Comparison of ENCODE assay signal across 11 cellular contexts in genomic region chr2:171957061-171957460, GRCh38. TPM values are rescaled to one million over a fixed set of nuclear protein-coding genes. Genes with fewer than 3 reads are reported as not detected.
DNase-seq lines count a peak whose midpoint lies in the region; TF ChIP-seq lines count a peak whose summit lies in the region.
"Had no signal": no experiment of that assay in that cellular context is flagged by ENCODE, and none has a peak within 500 bp of the region (broad histone marks: within the 10 kb centered on the region; RNA-seq: fewer than 3 reads in every experiment).

No MANE protein-coding gene starts in this region.

- H4K8ac ChIP-seq in neuronal stem cell (ENCODE audit: low read depth, low read length), result no peak overlapping the region

- no peak overlapping the region for H3K4ac ChIP-seq in neuronal stem cell (ENCODE audit: low read length)

- DNase-seq in activated naive CD4-positive, alpha-beta T cell treated with anti-CD3 and anti-CD28 coated beads for 36 hours, result peak; percentile 14
- no peak for DNase-seq in activated naive CD4-positive, alpha-beta T cell treated with Interleukin-2 at 50 U/mL for 16 hours
- DNase-seq in MV-4-11 (lab: John Stamatoyannopoulos, UW), result peak; percentile 70
- no peak for DNase-seq in chondrocyte (ENCODE audit: low spot score)
- no peak for DNase-seq in retinal pigment epithelial cell (ENCODE audit: low read depth)
- DNase-seq in SHP77 treated with DMSO at 0.1 percent for 48 hours (lab: John Stamatoyannopoulos, UW), result no peak
- DNase-seq in neuronal stem cell (ENCODE audit: low spot score), result no peak
- DNase-seq in stimulated activated naive CD4-positive, alpha-beta T cell (lab: John Stamatoyannopoulos, UW), result no peak
- DNase-seq: activated T-cell treated with anti-CD3 and anti-CD28 coated beads, Interleukin-2, amount 50 U/mL, for 48 hours; stimulated activated CD4-positive, alpha-beta T cell treated with anti-CD3 and anti-CD28 coated beads, Interleukin-1b, Interleukin-23, amount 100 ng/mL, for 48 hours had no signal

- H3K4me1 Mint-ChIP-seq in activated naive CD4-positive, alpha-beta T cell treated with anti-CD3 and anti-CD28 coated beads for 36 hours (ENCODE audit: low read depth), result peaks cover 19% of the 10 kb centered on the region
- H3K4me1 Mint-ChIP-seq in chondrocyte (ENCODE audit: low read depth), result peaks cover 27% of the 10 kb centered on the region

- no peak overlapping the region for H2BK15ac ChIP-seq in neuronal stem cell (ENCODE audit: low read length)

- H3K14ac ChIP-seq in neuronal stem cell (ENCODE audit: low read length), result no peak overlapping the region

- no peak overlapping the region for H3K27ac Mint-ChIP-seq in activated naive CD4-positive, alpha-beta T cell treated with anti-CD3 and anti-CD28 coated beads for 36 hours
- no peak overlapping the region for H3K27ac Mint-ChIP-seq in chondrocyte (ENCODE audit: unreplicated experiment)

- intact Hi-C loops in activated naive CD4-positive, alpha-beta T cell treated with anti-CD3 and anti-CD28 coated beads for 36 hours (cut with micrococcal nuclease), result loop anchor here (2.0 kb wide), 1 partner anchor 146 kb away; the partner anchor contains the start of gene DLX2

- no peak overlapping the region for H3K4me3 ChIP-seq in retinal pigment epithelial cell (ENCODE audit: low read length)
- H3K4me3 ChIP-seq in neuronal stem cell (ENCODE audit: low read length in 2 of 2), result no peak overlapping the region
- H3K4me3 ChIP-seq: SK-N-MC had no signal

- H3K18ac ChIP-seq in neuronal stem cell (ENCODE audit: low read length), result no peak overlapping the region

- no peak overlapping the region for H3K4me2 ChIP-seq in neuronal stem cell (ENCODE audit: insufficient read depth, low read length, poor library complexity, severe bottlenecking)

- H3K36me3 Mint-ChIP-seq in activated naive CD4-positive, alpha-beta T cell treated with anti-CD3 and anti-CD28 coated beads for 36 hours (ENCODE audit: low read depth), result peaks cover 24% of the 10 kb centered on the region
- H3K36me3 Mint-ChIP-seq in chondrocyte (ENCODE audit: low read depth), result peaks cover 7% of the 10 kb centered on the region

- no peaks in the 10 kb centered on the region for H3K9me3 ChIP-seq in neuronal stem cell (replicated peaks in 1 of 2; ENCODE audit: control insufficient read depth in 2 of 2, insufficient read depth in 1 of 2, low read depth in 1 of 2, low read length in 2 of 2)

- WGBS in neuronal stem cell (ENCODE audit: extremely low coverage in 2 of 2, insufficient read length in 2 of 2, insufficient replicate concordance in 1 of 2), 2 donors, result no CpG with 5 or more reads among the region's 2 CpGs

- H3K4me1 ChIP-seq in neuronal stem cell (ENCODE audit: control insufficient read depth in 2 of 2, insufficient read depth in 1 of 2, low read depth in 1 of 2, low read length in 2 of 2), result no peaks in the 10 kb centered on the region

- H3K27ac ChIP-seq in neuronal stem cell (replicated peaks; ENCODE audit: low read length), result no peak overlapping the region
- H3K27ac ChIP-seq: SK-N-MC had no signal

- H3K27me3 ChIP-seq in neuronal stem cell (ENCODE audit: control insufficient read depth in 3 of 3, insufficient read depth in 3 of 3, low read depth in 1 of 3, low read length in 3 of 3), result no peaks in the 10 kb centered on the region

- no peak overlapping the region for H3K9ac ChIP-seq in neuronal stem cell (ENCODE audit: low read depth, low read length, poor library complexity)

- H2AFZ ChIP-seq in neuronal stem cell (ENCODE audit: low read length), result no peak overlapping the region

- H2BK12ac ChIP-seq in neuronal stem cell (ENCODE audit: low read length), result no peak overlapping the region

- peaks cover 1% of the 10 kb centered on the region for H3K79me1 ChIP-seq in neuronal stem cell (ENCODE audit: low read depth, low read length)

- no peak overlapping the region for H2AK5ac ChIP-seq in neuronal stem cell (ENCODE audit: low read depth, low read length)

- H3K9me3 Mint-ChIP-seq in activated naive CD4-positive, alpha-beta T cell treated with anti-CD3 and anti-CD28 coated beads for 36 hours, result no peaks in the 10 kb centered on the region
- H3K9me3 Mint-ChIP-seq in chondrocyte (ENCODE audit: low read depth), result no peaks in the 10 kb centered on the region

- H3K36me3 ChIP-seq in neuronal stem cell (replicated peaks in 1 of 2; ENCODE audit: control insufficient read depth in 2 of 2, insufficient read depth in 2 of 2, low read length in 2 of 2), result peaks cover 3 to 53% of the 10 kb centered on the region in 2 donors

- H2BK120ac ChIP-seq in neuronal stem cell (ENCODE audit: low read depth, low read length), result no peak overlapping the region

- CTCF ChIA-PET in activated naive CD4-positive, alpha-beta T cell treated with anti-CD3 and anti-CD28 coated beads for 36 hours (lab: Charles Lee), result no interaction called here

- TF ChIP-seq CTCF in chondrocyte (IDR thresholded peaks at IDR 0.05) (peak; percentile 51), retinal pigment epithelial cell (conservative IDR thresholded peaks at IDR 0.05; ENCODE audit: low read depth, low read length) (peak; percentile 11)

- H3K23ac ChIP-seq in neuronal stem cell (ENCODE audit: low read depth, low read length, poor library complexity), result no peak overlapping the region

- no peak overlapping the region for H4K91ac ChIP-seq in neuronal stem cell (ENCODE audit: low read depth, low read length, poor library complexity)

- no peaks in the 10 kb centered on the region for H3K27me3 Mint-ChIP-seq in activated naive CD4-positive, alpha-beta T cell treated with anti-CD3 and anti-CD28 coated beads for 36 hours (ENCODE audit: low read depth)
- H3K27me3 Mint-ChIP-seq in chondrocyte (ENCODE audit: low read depth), result no peaks in the 10 kb centered on the region

- H3K4me3 Mint-ChIP-seq in activated naive CD4-positive, alpha-beta T cell treated with anti-CD3 and anti-CD28 coated beads for 36 hours, result no peak overlapping the region
- H3K4me3 Mint-ChIP-seq in chondrocyte (ENCODE audit: unreplicated experiment), result no peak overlapping the region

- H2BK5ac ChIP-seq in neuronal stem cell (ENCODE audit: low read length), result no peak overlapping the region

RNA-seq across cellular contexts. Expression of gene HAT1, which starts 34.8 kb away (rescaled TPM):
- 10 to 100 TPM; 74.6 to 77.2 TPM for total RNA-seq in activated naive CD4-positive, alpha-beta T cell treated with anti-CD3 and anti-CD28 coated beads for 36 hours
- total RNA-seq in chondrocyte, result 37.9 to 64.0 TPM (median 38.1 TPM) in 3 replicates
- 61.3 TPM for polyA plus RNA-seq in neuronal stem cell (2013, experiment 1 of 2)
- 62.4 TPM for polyA plus RNA-seq in neuronal stem cell (2013, experiment 2 of 2)

RNA-seq across cellular contexts. Expression of gene METAP1D, which starts 42.7 kb away (rescaled TPM):
- total RNA-seq in activated naive CD4-positive, alpha-beta T cell treated with anti-CD3 and anti-CD28 coated beads for 36 hours, result 1 to 10 TPM; 2.5 to 3.4 TPM
- 4.5 to 9.9 TPM (median 4.6 TPM) in 3 replicates for total RNA-seq in chondrocyte
- 4.7 TPM for polyA plus RNA-seq in neuronal stem cell (2013, experiment 1 of 2)
- 4.0 TPM for polyA plus RNA-seq in neuronal stem cell (2013, experiment 2 of 2)

Comparison
In these comparisons a context has a peak if more than half of its experiments do, and no peak if none do; other contexts are left out.
1. DNase-seq: peak in activated naive CD4-positive, alpha-beta T cell treated with anti-CD3 and anti-CD28 coated beads for 36 hours (single experiment) and MV-4-11 (single experiment); none in activated naive CD4-positive, alpha-beta T cell treated with Interleukin-2 at 50 U/mL for 16 hours (single experiment), chondrocyte (single experiment), retinal pigment epithelial cell (single experiment), SHP77 treated with DMSO at 0.1 percent for 48 hours (single experiment), neuronal stem cell (single experiment) and stimulated activated naive CD4-positive, alpha-beta T cell (0 of 6).